8 cellular contexts compared by ENCODE assay signal in genomic region chr4:70705146-70705855, GRCh38. TPM values are rescaled to one million over a fixed set of nuclear protein-coding genes. Genes with fewer than 3 reads are reported as not detected.
A peak's percentile ranks its signal among the peaks of the same experiment; 100 is the strongest.
DNase-seq lines count a peak whose midpoint lies in the region; ATAC-seq, FAIRE-seq and TF ChIP-seq lines count a peak whose summit lies in the region.

No MANE protein-coding gene starts in this region.

- no peak overlapping the region; the same call in 1 of the 2 replicates for H3K27ac ChIP-seq in H1 (ENCODE audit: low read depth, low read length)

- DNase-seq in C1 segment of cervical spinal cord (lab: John Stamatoyannopoulos, UW), result peak in 13 of 14 donors; percentile 28 to 86 (median 68)
- peak; percentile 28 for DNase-seq in NCI-H748 treated with DMSO at 0.1 percent for 48 hours (lab: John Stamatoyannopoulos, UW)
- peak; percentile 33 to 62 (median 58) for DNase-seq in activated CD8-positive, alpha-beta memory T cell treated with anti-CD3 and anti-CD28 coated beads for 48 hours (ENCODE audit: low read depth in 2 of 3, low spot score in 2 of 3)
- peak in 1 of 2 experiments; percentile 80 for DNase-seq in H1 (ENCODE audit: low read depth in 1 of 2, low spot score in 2 of 2)
- peak; percentile 94 for DNase-seq in mesenteric fat pad (ENCODE audit: low spot score)
- DNase-seq in stimulated activated CD8-positive, alpha-beta memory T cell treated with anti-CD3 and anti-CD28 coated beads, Interleukin-15, amount 100 ng/mL, for 4 hours (ENCODE audit: low read depth in 2 of 2), result peak; percentile 53 to 59

- TF ChIP-seq EP300 in H1 (IDR thresholded peaks at IDR 0.05; ENCODE audit: borderline replicate concordance in 1 of 2, low read depth in 2 of 2, low read length in 2 of 2), result no peak

- H3K23ac ChIP-seq in H1 (ENCODE audit: insufficient read length), result no peak overlapping the region

- H3K27me3 ChIP-seq in H1 (replicated peaks in 1 of 4; ENCODE audit: control insufficient read depth in 3 of 4, extremely low read depth in 1 of 4, insufficient read depth in 3 of 4, low read length in 3 of 4), result no peaks in the 10 kb centered on the region; a peak in 1 of 7 replicates

- H3K79me2 ChIP-seq in H1 (ENCODE audit: control insufficient read depth in 1 of 2, insufficient read depth in 2 of 2, low read length in 2 of 2), result peaks cover 0 to 34% of the 10 kb centered on the region in 2 experiments; a peak in 2 of 4 replicates

- no peaks in the 10 kb centered on the region for H3K9me3 ChIP-seq in H1 (ENCODE audit: insufficient read depth in 2 of 2, low read depth in 1 of 2, low read length in 1 of 2)

- H3K23me2 ChIP-seq in H1 (ENCODE audit: low read depth, low read length), result peaks cover 3% of the 10 kb centered on the region; the same call in 1 of the 2 replicates

- no peak overlapping the region for H2AK5ac ChIP-seq in H1 (ENCODE audit: low read depth, low read length)

- no peak for TF ChIP-seq CTCF in H1 (IDR thresholded peaks at IDR 0.05; ENCODE audit: control extremely low read depth in 1 of 3, insufficient read depth in 1 of 3, low read depth in 1 of 3, low read length in 3 of 3)

- CTCF ChIA-PET in H1 (lab: Charles Lee; ENCODE audit: partially characterized antibody), result interaction anchor here (0.9 to 5.7 kb wide), 6 partner anchors 13 to 86 kb away, joined by 3 to 36 read pairs (median 4); partner anchors contain the start of genes RUFY3 and UTP3

- 0 out of 2 replicates have a peak overlapping the region, but pooled peaks have one; percentile 36 for H3K18ac ChIP-seq in H1 (ENCODE audit: extremely low read depth, low read length)

- WGBS in H1 (ENCODE audit: extremely low coverage in 1 of 2, insufficient coverage in 1 of 2, insufficient read length in 1 of 2, insufficient replicate concordance in 2 of 2, low coverage in 1 of 2, low lambda C conversion rate in 2 of 2, missing lambda C conversion rate in 1 of 2), 2 experiments, result 3% methylated on average over 23 of the region's 84 CpGs; no CpG with 5 or more reads in 1 of the 2 experiments

- no peak overlapping the region for H2BK12ac ChIP-seq in H1 (ENCODE audit: low read depth, low read length)

- peak overlapping the region; percentile 56 for H4K5ac ChIP-seq in H1 (ENCODE audit: insufficient read length, low read depth, low read length)

- 0 out of 4 replicates have a peak, but pooled peaks of 1 of the 2 experiments have one; percentile 6 for TF ChIP-seq RAD21 in H1 (IDR thresholded peaks at IDR 0.05 in 1 of 2, conservative IDR thresholded peaks at IDR 0.05 in 1 of 2; ENCODE audit: low read depth in 2 of 2, low read length in 2 of 2)

- H2BK120ac ChIP-seq in H1 (replicated peaks; ENCODE audit: low read depth, low read length), result no peak overlapping the region

- no peak overlapping the region for H3K14ac ChIP-seq in H1 (ENCODE audit: insufficient read length)

- POLR2A ChIA-PET in H1 (lab: Charles Lee; ENCODE audit: partially characterized antibody), result interaction anchor here (1.0 to 5.2 kb wide), 11 partner anchors 8 to 167 kb away, joined by 3 to 86 read pairs (median 4); partner anchors contain the start of genes GRSF1, RUFY3 and UTP3

- no peaks in the 10 kb centered on the region for H3K36me3 ChIP-seq in H1 (ENCODE audit: control insufficient read depth in 2 of 4, insufficient read depth in 4 of 4, low read length in 3 of 4)

- H3K9ac ChIP-seq in H1 (replicated peaks in 1 of 4; ENCODE audit: extremely low read depth in 1 of 4, low read depth in 3 of 4, low read length in 3 of 4), result peak overlapping the region; percentile 51 to 74 (median 66); a peak in 5 of 7 replicates

- H3K4me2 ChIP-seq in H1 (ENCODE audit: insufficient read depth in 1 of 2, low read depth in 2 of 2, low read length in 2 of 2), result peak overlapping the region; percentile 81 to 90

- H3K79me1 ChIP-seq in H1 (ENCODE audit: low read depth, low read length), result no peaks in the 10 kb centered on the region

- H2BK20ac ChIP-seq in H1 (ENCODE audit: low read length), result no peak overlapping the region

- TF ChIP-seq POLR2A in GM19193 (IDR thresholded peaks at IDR 0.05; ENCODE audit: extremely low read depth, insufficient read depth, insufficient read length) (peak; percentile 47), H1 (IDR thresholded peaks at IDR 0.05; ENCODE audit: control extremely low read depth in 1 of 2, low read depth in 2 of 2, low read length in 2 of 2) (peak in 1 of 2 experiments; percentile 54; a peak in 2 of 3 replicates)

- no peak overlapping the region for H2AFZ ChIP-seq in H1 (ENCODE audit: low read length)

- no peaks in the 10 kb centered on the region for H4K20me1 ChIP-seq in H1 (replicated peaks in 1 of 2; ENCODE audit: control insufficient read depth in 1 of 2, insufficient read depth in 2 of 2, low read length in 2 of 2)

- no peak overlapping the region for H2BK15ac ChIP-seq in H1 (ENCODE audit: low read length)

- H4K91ac ChIP-seq in H1 (replicated peaks; ENCODE audit: insufficient read length, low read length), result no peak overlapping the region

- ATAC-seq in HG03280 (IDR thresholded peaks at IDR 0.05; ENCODE audit: unreplicated experiment), result peak; percentile 58

- H3K4me3 ChIP-seq in H1 (ENCODE audit: extremely low read depth in 1 of 4, insufficient read depth in 2 of 4, low read depth in 3 of 4, low read length in 4 of 4), result peak overlapping the region; percentile 51 to 71 (median 68)

- FAIRE-seq in H1 (lab: Jason Lieb, UNC), result no peak

- no peak overlapping the region for H2BK5ac ChIP-seq in H1 (ENCODE audit: low read depth, low read length)

- peak overlapping the region; percentile 62 for H3K56ac ChIP-seq in H1 (replicated peaks; ENCODE audit: insufficient read length, low read depth, low read length)

- peak overlapping the region; percentile 84 for H4K8ac ChIP-seq in H1 (ENCODE audit: extremely low read depth, insufficient read depth, low read length)

- peaks cover 0 to 11% (median 6%) of the 10 kb centered on the region in 4 experiments; a peak in 5 of 7 replicates for H3K4me1 ChIP-seq in H1 (replicated peaks in 1 of 4; ENCODE audit: control insufficient read depth in 3 of 4, insufficient read depth in 4 of 4, low read length in 3 of 4)

- no peak overlapping the region for H3K4ac ChIP-seq in H1 (replicated peaks; ENCODE audit: insufficient read length, low read depth, low read length)

TF ChIP-seq in H1, 55 proteins besides CTCF, POLR2A, EP300 and RAD21 (continues in another document):
- TF ChIP-seq ASH2L (IDR thresholded peaks at IDR 0.05; ENCODE audit: low read length), result peak; percentile 73
- TF ChIP-seq, protein P1, sequence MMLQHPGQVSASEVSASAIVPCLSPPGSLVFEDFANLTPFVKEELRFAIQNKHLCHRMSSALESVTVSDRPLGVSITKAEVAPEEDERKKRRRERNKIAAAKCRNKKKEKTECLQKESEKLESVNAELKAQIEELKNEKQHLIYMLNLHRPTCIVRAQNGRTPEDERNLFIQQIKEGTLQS (IDR thresholded peaks at IDR 0.05; ENCODE audit: insufficient read depth, low read depth, low read length), result no peak
- TF ChIP-seq, protein P2, sequence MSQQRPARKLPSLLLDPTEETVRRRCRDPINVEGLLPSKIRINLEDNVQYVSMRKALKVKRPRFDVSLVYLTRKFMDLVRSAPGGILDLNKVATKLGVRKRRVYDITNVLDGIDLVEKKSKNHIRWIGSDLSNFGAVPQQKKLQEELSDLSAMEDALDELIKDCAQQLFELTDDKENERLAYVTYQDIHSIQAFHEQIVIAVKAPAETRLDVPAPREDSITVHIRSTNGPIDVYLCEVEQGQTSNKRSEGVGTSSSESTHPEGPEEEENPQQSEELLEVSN (IDR thresholded peaks at IDR 0.05), result peak; percentile 78
- peak; percentile 90 for TF ChIP-seq KDM4A (IDR thresholded peaks at IDR 0.05; ENCODE audit: low read depth, low read length, severe bottlenecking)
- TF ChIP-seq BRCA1 (IDR thresholded peaks at IDR 0.05; ENCODE audit: low read depth, low read length), result no peak
- TF ChIP-seq, protein P3, sequence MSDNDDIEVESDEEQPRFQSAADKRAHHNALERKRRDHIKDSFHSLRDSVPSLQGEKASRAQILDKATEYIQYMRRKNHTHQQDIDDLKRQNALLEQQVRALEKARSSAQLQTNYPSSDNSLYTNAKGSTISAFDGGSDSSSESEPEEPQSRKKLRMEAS (IDR thresholded peaks at IDR 0.05), result peak; percentile 92
- TF ChIP-seq CHD2 (IDR thresholded peaks at IDR 0.05; ENCODE audit: low read length), result peak; percentile 26; the same call in 1 of the 2 replicates
- TF ChIP-seq EGR1 (IDR thresholded peaks at IDR 0.05; ENCODE audit: borderline replicate concordance, low read depth, low read length), result peak; percentile 47; the same call in 1 of the 2 replicates

RNA-seq across cellular contexts. Expression of gene RUFY3, which starts 16.5 kb away (rescaled TPM):
- total RNA-seq in H1 (2021; fragmentation: NEBNext Ultra II Directional; extraction: Animal tissue kit (Norgen Biotek cat#: 25700)), result 33.1 and 36.0 TPM in 2 replicates
- 6.3 and 7.8 TPM in 2 replicates for polyA plus RNA-seq in H1 (2011; rRNA removed)
- 13.6 TPM for polyA plus RNA-seq in H1 (2011; cell fraction: cytosol; rRNA removed)
- 21.6 TPM for polyA plus RNA-seq in H1 (2011; cell fraction: nucleus; rRNA removed)
- 17.9 to 18.9 TPM (median 18.2 TPM) in 4 replicates for polyA plus RNA-seq in H1 (2012, experiment 1 of 2)
- polyA plus RNA-seq in H1 (2012, experiment 2 of 2), result 3.2 TPM
- polyA plus RNA-seq in H1 (2013, experiment 1 of 2), result 22.8 TPM
- 24.6 TPM for polyA plus RNA-seq in H1 (2013, experiment 2 of 2)
- 16.0 and 29.4 TPM in 2 replicates for polyA minus RNA-seq in H1 (2011; rRNA and poly(A)+ RNA removed)
- polyA minus RNA-seq in H1 (2011; cell fraction: cytosol; rRNA and poly(A)+ RNA removed), result 13.9 TPM
- polyA minus RNA-seq in H1 (2011; cell fraction: nucleus; rRNA and poly(A)+ RNA removed), result 33.6 TPM
- total RNA-seq in mesenteric fat pad, result 54.8 TPM

RNA-seq across cellular contexts. Expression of gene UTP3, which starts 17.0 kb away (rescaled TPM):
- 50.6 and 51.3 TPM in 2 replicates for total RNA-seq in H1 (2021; fragmentation: NEBNext Ultra II Directional; extraction: Animal tissue kit (Norgen Biotek cat#: 25700))
- 11.2 and 11.8 TPM in 2 replicates for polyA plus RNA-seq in H1 (2011; rRNA removed)
- polyA plus RNA-seq in H1 (2011; cell fraction: cytosol; rRNA removed), result 28.4 TPM
- 12.8 TPM for polyA plus RNA-seq in H1 (2011; cell fraction: nucleus; rRNA removed)
- polyA plus RNA-seq in H1 (2012, experiment 1 of 2), result 46.0 to 69.3 TPM (median 52.7 TPM) in 4 replicates
- 11.2 TPM for polyA plus RNA-seq in H1 (2012, experiment 2 of 2)
- 50.3 TPM for polyA plus RNA-seq in H1 (2013, experiment 1 of 2)
- 49.7 TPM for polyA plus RNA-seq in H1 (2013, experiment 2 of 2)
- polyA minus RNA-seq in H1 (2011; rRNA and poly(A)+ RNA removed), result 4.8 and 5.4 TPM in 2 replicates
- 7.3 TPM for polyA minus RNA-seq in H1 (2011; cell fraction: cytosol; rRNA and poly(A)+ RNA removed)
- 8.0 TPM for polyA minus RNA-seq in H1 (2011; cell fraction: nucleus; rRNA and poly(A)+ RNA removed)
- total RNA-seq in mesenteric fat pad, result 26.1 TPM

RNA-seq across cellular contexts. Expression of gene JCHAIN, which starts 39.0 kb away (rescaled TPM):
- not detected in 2 replicates for total RNA-seq in H1 (2021; fragmentation: NEBNext Ultra II Directional; extraction: Animal tissue kit (Norgen Biotek cat#: 25700))
- polyA plus RNA-seq in H1 (2011; rRNA removed), result not detected in 2 replicates
- polyA plus RNA-seq in H1 (2011; cell fraction: cytosol; rRNA removed), result not detected
- polyA plus RNA-seq in H1 (2011; cell fraction: nucleus; rRNA removed), result not detected
- polyA plus RNA-seq in H1 (2012, experiment 1 of 2), result not detected in 4 replicates
- not detected for polyA plus RNA-seq in H1 (2012, experiment 2 of 2)
- not detected for polyA plus RNA-seq in H1 (2013, experiment 1 of 2)
- not detected for polyA plus RNA-seq in H1 (2013, experiment 2 of 2)
- not detected in 2 replicates for polyA minus RNA-seq in H1 (2011; rRNA and poly(A)+ RNA removed)
- not detected for polyA minus RNA-seq in H1 (2011; cell fraction: cytosol; rRNA and poly(A)+ RNA removed)
- polyA minus RNA-seq in H1 (2011; cell fraction: nucleus; rRNA and poly(A)+ RNA removed), result not detected
- total RNA-seq in mesenteric fat pad, result 9.4 TPM

Comparison
In these comparisons a context has a peak if more than half of its experiments do, and no peak if none do; other contexts are left out.
1. RNA of gene JCHAIN, which starts 39.0 kb away (total RNA-seq): 9.4 TPM in mesenteric fat pad (single experiment); not detected in H1; every median in the first group is over 10 times any median in the second.